ENCODE assay signal across 1 cellular context in the genomic region with DNA sequence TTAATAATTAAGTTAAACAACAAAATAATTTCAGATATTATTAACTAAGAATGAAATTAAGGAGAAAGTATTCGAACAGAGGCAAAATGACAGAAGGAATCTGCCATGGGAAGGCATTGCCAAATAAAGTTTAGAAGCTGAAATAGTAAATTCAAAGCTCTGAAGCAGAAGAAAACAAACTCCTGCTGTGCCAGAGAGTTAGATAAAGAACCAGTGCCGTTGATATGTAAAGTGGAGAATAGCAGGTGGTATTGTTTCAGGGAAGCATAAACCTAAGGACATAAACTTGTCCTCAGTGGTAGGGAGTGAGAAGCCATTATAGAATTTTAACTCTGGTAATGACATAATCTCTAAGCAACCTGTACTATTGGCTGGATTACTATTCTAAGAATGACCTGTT.
TF ChIP-seq lines count a peak whose summit lies in the region.

No MANE protein-coding gene starts in this region.

TF ChIP-seq in H1, 55 proteins besides CTCF, POLR2A, EP300 and RAD21:
- TF ChIP-seq PHF8 (conservative IDR thresholded peaks at IDR 0.05; ENCODE audit: low read depth, low read length) (no peak), SIN3A (conservative IDR thresholded peaks at IDR 0.05 in 1 of 2, IDR thresholded peaks at IDR 0.05 in 1 of 2; ENCODE audit: low read depth in 1 of 2, low read length in 2 of 2) (no peak), RBBP5 (IDR thresholded peaks at IDR 0.05; ENCODE audit: borderline replicate concordance, low read depth, low read length) (no peak), MAFK (IDR thresholded peaks at IDR 0.05; ENCODE audit: low read depth, low read length) (no peak), SIRT6 (IDR thresholded peaks at IDR 0.05; ENCODE audit: low read length) (no peak), CHD2 (IDR thresholded peaks at IDR 0.05; ENCODE audit: low read length) (no peak), BACH1 (IDR thresholded peaks at IDR 0.05; ENCODE audit: low read length) (no peak), SUZ12 (IDR thresholded peaks at IDR 0.05; ENCODE audit: low read length) (no peak), NANOG (IDR thresholded peaks at IDR 0.05; ENCODE audit: insufficient read depth, low read depth, low read length, poor library complexity, severe bottlenecking) (peak; percentile 73), EZH2 (IDR thresholded peaks at IDR 0.05; ENCODE audit: low read depth, low read length, severe bottlenecking) (no peak), JUN (IDR thresholded peaks at IDR 0.05; ENCODE audit: low read depth, low read length) (no peak), BRCA1 (IDR thresholded peaks at IDR 0.05; ENCODE audit: low read depth, low read length) (no peak), GABPA (IDR thresholded peaks at IDR 0.05; ENCODE audit: borderline replicate concordance, insufficient read depth, low read length) (no peak), TEAD4 (IDR thresholded peaks at IDR 0.05; ENCODE audit: low read depth, low read length) (no peak), CEBPB (IDR thresholded peaks at IDR 0.05; ENCODE audit: low read depth, low read length) (no peak), CREB1 (IDR thresholded peaks at IDR 0.05) (no peak), SP1 (IDR thresholded peaks at IDR 0.05; ENCODE audit: low read depth, low read length) (0 out of 2 replicates have a peak, but pooled peaks have one; percentile 53), HDAC6 (IDR thresholded peaks at IDR 0.05; ENCODE audit: low read depth, low read length) (no peak), POLR2AphosphoS5 (IDR thresholded peaks at IDR 0.05; ENCODE audit: low read depth, low read length) (no peak), ZNF274 (IDR thresholded peaks at IDR 0.05; ENCODE audit: borderline replicate concordance, extremely low read depth, low read length) (no peak), JUND (IDR thresholded peaks at IDR 0.05; ENCODE audit: low read length) (no peak), FOSL1 (IDR thresholded peaks at IDR 0.05; ENCODE audit: insufficient read depth, low read depth, low read length) (no peak), TAF1 (IDR thresholded peaks at IDR 0.05; ENCODE audit: low read depth, low read length) (no peak), RXRA (IDR thresholded peaks at IDR 0.05; ENCODE audit: insufficient read depth, low read depth, low read length) (no peak), CBX5 (IDR thresholded peaks at IDR 0.05; ENCODE audit: low read depth, low read length) (no peak), SP2 (IDR thresholded peaks at IDR 0.05; ENCODE audit: low read length) (no peak), SAP30 (IDR thresholded peaks at IDR 0.05; ENCODE audit: insufficient read depth, insufficient replicate concordance, low read length) (no peak), SIX5 (IDR thresholded peaks at IDR 0.05; ENCODE audit: low read depth, low read length) (no peak), KDM1A (IDR thresholded peaks at IDR 0.05; ENCODE audit: borderline replicate concordance, low read length) (no peak), KDM4A (IDR thresholded peaks at IDR 0.05; ENCODE audit: low read depth, low read length, severe bottlenecking) (no peak), HDAC2 (IDR thresholded peaks at IDR 0.05; ENCODE audit: borderline replicate concordance in 1 of 2, low read depth in 2 of 2, low read length in 2 of 2) (0 out of 4 replicates have a peak, but pooled peaks of 1 of the 2 experiments have one; percentile 61), BCL11A (IDR thresholded peaks at IDR 0.05; ENCODE audit: low read depth in 2 of 2, low read length in 2 of 2) (no peak), POU5F1 (IDR thresholded peaks at IDR 0.05; ENCODE audit: low read depth, low read length) (peak; percentile 76; the same call in 1 of the 2 replicates), TCF12 (IDR thresholded peaks at IDR 0.05; ENCODE audit: low read depth, low read length) (peak; percentile 71), CTBP2 (IDR thresholded peaks at IDR 0.05; ENCODE audit: borderline replicate concordance, insufficient read depth, insufficient read length, low read length) (no peak), NRF1 (IDR thresholded peaks at IDR 0.05; ENCODE audit: low read depth, low read length) (no peak), SP4 (IDR thresholded peaks at IDR 0.05; ENCODE audit: low read length) (no peak), KDM5A (IDR thresholded peaks at IDR 0.05; ENCODE audit: low read length) (no peak), GTF2F1 (IDR thresholded peaks at IDR 0.05; ENCODE audit: borderline replicate concordance, low read depth, low read length) (no peak), SRF (IDR thresholded peaks at IDR 0.05; ENCODE audit: low read depth, low read length) (no peak), EGR1 (IDR thresholded peaks at IDR 0.05; ENCODE audit: borderline replicate concordance, low read depth, low read length) (no peak)
- TF ChIP-seq, protein P1, sequence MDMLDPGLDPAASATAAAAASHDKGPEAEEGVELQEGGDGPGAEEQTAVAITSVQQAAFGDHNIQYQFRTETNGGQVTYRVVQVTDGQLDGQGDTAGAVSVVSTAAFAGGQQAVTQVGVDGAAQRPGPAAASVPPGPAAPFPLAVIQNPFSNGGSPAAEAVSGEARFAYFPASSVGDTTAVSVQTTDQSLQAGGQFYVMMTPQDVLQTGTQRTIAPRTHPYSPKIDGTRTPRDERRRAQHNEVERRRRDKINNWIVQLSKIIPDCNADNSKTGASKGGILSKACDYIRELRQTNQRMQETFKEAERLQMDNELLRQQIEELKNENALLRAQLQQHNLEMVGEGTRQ (IDR thresholded peaks at IDR 0.05; ENCODE audit: low read length) = no peak
- TF ChIP-seq, protein P2, sequence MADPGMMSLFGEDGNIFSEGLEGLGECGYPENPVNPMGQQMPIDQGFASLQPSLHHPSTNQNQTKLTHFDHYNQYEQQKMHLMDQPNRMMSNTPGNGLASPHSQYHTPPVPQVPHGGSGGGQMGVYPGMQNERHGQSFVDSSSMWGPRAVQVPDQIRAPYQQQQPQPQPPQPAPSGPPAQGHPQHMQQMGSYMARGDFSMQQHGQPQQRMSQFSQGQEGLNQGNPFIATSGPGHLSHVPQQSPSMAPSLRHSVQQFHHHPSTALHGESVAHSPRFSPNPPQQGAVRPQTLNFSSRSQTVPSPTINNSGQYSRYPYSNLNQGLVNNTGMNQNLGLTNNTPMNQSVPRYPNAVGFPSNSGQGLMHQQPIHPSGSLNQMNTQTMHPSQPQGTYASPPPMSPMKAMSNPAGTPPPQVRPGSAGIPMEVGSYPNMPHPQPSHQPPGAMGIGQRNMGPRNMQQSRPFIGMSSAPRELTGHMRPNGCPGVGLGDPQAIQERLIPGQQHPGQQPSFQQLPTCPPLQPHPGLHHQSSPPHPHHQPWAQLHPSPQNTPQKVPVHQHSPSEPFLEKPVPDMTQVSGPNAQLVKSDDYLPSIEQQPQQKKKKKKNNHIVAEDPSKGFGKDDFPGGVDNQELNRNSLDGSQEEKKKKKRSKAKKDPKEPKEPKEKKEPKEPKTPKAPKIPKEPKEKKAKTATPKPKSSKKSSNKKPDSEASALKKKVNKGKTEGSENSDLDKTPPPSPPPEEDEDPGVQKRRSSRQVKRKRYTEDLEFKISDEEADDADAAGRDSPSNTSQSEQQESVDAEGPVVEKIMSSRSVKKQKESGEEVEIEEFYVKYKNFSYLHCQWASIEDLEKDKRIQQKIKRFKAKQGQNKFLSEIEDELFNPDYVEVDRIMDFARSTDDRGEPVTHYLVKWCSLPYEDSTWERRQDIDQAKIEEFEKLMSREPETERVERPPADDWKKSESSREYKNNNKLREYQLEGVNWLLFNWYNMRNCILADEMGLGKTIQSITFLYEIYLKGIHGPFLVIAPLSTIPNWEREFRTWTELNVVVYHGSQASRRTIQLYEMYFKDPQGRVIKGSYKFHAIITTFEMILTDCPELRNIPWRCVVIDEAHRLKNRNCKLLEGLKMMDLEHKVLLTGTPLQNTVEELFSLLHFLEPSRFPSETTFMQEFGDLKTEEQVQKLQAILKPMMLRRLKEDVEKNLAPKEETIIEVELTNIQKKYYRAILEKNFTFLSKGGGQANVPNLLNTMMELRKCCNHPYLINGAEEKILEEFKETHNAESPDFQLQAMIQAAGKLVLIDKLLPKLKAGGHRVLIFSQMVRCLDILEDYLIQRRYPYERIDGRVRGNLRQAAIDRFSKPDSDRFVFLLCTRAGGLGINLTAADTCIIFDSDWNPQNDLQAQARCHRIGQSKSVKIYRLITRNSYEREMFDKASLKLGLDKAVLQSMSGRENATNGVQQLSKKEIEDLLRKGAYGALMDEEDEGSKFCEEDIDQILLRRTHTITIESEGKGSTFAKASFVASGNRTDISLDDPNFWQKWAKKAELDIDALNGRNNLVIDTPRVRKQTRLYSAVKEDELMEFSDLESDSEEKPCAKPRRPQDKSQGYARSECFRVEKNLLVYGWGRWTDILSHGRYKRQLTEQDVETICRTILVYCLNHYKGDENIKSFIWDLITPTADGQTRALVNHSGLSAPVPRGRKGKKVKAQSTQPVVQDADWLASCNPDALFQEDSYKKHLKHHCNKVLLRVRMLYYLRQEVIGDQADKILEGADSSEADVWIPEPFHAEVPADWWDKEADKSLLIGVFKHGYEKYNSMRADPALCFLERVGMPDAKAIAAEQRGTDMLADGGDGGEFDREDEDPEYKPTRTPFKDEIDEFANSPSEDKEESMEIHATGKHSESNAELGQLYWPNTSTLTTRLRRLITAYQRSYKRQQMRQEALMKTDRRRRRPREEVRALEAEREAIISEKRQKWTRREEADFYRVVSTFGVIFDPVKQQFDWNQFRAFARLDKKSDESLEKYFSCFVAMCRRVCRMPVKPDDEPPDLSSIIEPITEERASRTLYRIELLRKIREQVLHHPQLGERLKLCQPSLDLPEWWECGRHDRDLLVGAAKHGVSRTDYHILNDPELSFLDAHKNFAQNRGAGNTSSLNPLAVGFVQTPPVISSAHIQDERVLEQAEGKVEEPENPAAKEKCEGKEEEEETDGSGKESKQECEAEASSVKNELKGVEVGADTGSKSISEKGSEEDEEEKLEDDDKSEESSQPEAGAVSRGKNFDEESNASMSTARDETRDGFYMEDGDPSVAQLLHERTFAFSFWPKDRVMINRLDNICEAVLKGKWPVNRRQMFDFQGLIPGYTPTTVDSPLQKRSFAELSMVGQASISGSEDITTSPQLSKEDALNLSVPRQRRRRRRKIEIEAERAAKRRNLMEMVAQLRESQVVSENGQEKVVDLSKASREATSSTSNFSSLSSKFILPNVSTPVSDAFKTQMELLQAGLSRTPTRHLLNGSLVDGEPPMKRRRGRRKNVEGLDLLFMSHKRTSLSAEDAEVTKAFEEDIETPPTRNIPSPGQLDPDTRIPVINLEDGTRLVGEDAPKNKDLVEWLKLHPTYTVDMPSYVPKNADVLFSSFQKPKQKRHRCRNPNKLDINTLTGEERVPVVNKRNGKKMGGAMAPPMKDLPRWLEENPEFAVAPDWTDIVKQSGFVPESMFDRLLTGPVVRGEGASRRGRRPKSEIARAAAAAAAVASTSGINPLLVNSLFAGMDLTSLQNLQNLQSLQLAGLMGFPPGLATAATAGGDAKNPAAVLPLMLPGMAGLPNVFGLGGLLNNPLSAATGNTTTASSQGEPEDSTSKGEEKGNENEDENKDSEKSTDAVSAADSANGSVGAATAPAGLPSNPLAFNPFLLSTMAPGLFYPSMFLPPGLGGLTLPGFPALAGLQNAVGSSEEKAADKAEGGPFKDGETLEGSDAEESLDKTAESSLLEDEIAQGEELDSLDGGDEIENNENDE (IDR thresholded peaks at IDR 0.05; ENCODE audit: insufficient replicate concordance, low read length) = peak; percentile 83
- TF ChIP-seq, protein P3, sequence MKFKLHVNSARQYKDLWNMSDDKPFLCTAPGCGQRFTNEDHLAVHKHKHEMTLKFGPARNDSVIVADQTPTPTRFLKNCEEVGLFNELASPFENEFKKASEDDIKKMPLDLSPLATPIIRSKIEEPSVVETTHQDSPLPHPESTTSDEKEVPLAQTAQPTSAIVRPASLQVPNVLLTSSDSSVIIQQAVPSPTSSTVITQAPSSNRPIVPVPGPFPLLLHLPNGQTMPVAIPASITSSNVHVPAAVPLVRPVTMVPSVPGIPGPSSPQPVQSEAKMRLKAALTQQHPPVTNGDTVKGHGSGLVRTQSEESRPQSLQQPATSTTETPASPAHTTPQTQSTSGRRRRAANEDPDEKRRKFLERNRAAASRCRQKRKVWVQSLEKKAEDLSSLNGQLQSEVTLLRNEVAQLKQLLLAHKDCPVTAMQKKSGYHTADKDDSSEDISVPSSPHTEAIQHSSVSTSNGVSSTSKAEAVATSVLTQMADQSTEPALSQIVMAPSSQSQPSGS (IDR thresholded peaks at IDR 0.05; ENCODE audit: low read length) = no peak
- TF ChIP-seq, protein P4, sequence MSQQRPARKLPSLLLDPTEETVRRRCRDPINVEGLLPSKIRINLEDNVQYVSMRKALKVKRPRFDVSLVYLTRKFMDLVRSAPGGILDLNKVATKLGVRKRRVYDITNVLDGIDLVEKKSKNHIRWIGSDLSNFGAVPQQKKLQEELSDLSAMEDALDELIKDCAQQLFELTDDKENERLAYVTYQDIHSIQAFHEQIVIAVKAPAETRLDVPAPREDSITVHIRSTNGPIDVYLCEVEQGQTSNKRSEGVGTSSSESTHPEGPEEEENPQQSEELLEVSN (IDR thresholded peaks at IDR 0.05) = no peak
TF ChIP-seq in H1: peak in this region for 6.
